ENCODE assay signal across 9 cellular contexts in genomic region chr12:57745485-57745881, GRCh38. TPM values are rescaled to one million over a fixed set of nuclear protein-coding genes. Genes with fewer than 3 reads are reported as not detected.
A peak's percentile ranks its signal among the peaks of the same experiment; 100 is the strongest.
DNase-seq lines count a peak whose midpoint lies in the region; ATAC-seq, FAIRE-seq and TF ChIP-seq lines count a peak whose summit lies in the region.
"Had no signal": no experiment of that assay in that cellular context is flagged by ENCODE, and none has a peak within 500 bp of the region (broad histone marks: within the 10 kb centered on the region; RNA-seq: fewer than 3 reads in every experiment).

No MANE protein-coding gene starts in this region.

- peaks cover 42% of the 10 kb centered on the region for H3K36me3 Mint-ChIP-seq in activated CD4-positive, alpha-beta T cell treated with anti-CD3 and anti-CD28 coated beads, Interleukin-2, amount 10 ng/mL, durations not matched to agents 24 days and 14 days (ENCODE audit: low read depth)
- peaks cover 13% of the 10 kb centered on the region for H3K36me3 Mint-ChIP-seq in activated naive CD8-positive, alpha-beta T cell treated with anti-CD3 and anti-CD28 coated beads, Interleukin-2, amount 10 ng/mL, durations not matched to agents 7 days and 5 days

- peak overlapping the region; percentile 31 for H2AFZ ChIP-seq in keratinocyte (ENCODE audit: control insufficient read depth, low read length)

- peaks cover 16% of the 10 kb centered on the region for H3K4me1 ChIP-seq in keratinocyte (ENCODE audit: control insufficient read depth, extremely low read depth, insufficient read depth, low read length)

- peak overlapping the region; percentile 99 for H3K9ac ChIP-seq in keratinocyte (ENCODE audit: control insufficient read depth, extremely low read depth, insufficient read depth, low read length)

- peak overlapping the region; percentile 94 for H3K4me2 ChIP-seq in keratinocyte (ENCODE audit: control insufficient read depth, extremely low read depth, insufficient read depth, low read depth, low read length)

- no peak for TF ChIP-seq CTCF in keratinocyte (optimal IDR thresholded peaks at IDR 0.05 in 1 of 3, IDR thresholded peaks at IDR 0.05 in 1 of 3, conservative IDR thresholded peaks at IDR 0.05 in 1 of 3; ENCODE audit: extremely low read depth in 1 of 3, insufficient read depth in 2 of 3, low read length in 3 of 3)

- no peaks in the 10 kb centered on the region for H3K27me3 Mint-ChIP-seq in activated CD4-positive, alpha-beta T cell treated with anti-CD3 and anti-CD28 coated beads, Interleukin-2, amount 10 ng/mL, durations not matched to agents 24 days and 14 days
- H3K27me3 Mint-ChIP-seq in activated naive CD8-positive, alpha-beta T cell treated with anti-CD3 and anti-CD28 coated beads, Interleukin-2, amount 10 ng/mL, durations not matched to agents 7 days and 5 days = no peaks in the 10 kb centered on the region

- ATAC-seq in activated naive CD8-positive, alpha-beta T cell treated with anti-CD3 and anti-CD28 coated beads, Interleukin-2, amount 10 ng/mL, durations not matched to agents 7 days and 5 days (ENCODE audit: low read depth) = no peak
- ATAC-seq in HG02798 (IDR thresholded peaks at IDR 0.05; ENCODE audit: poor library complexity, unreplicated experiment) = no peak

- peak overlapping the region; percentile 94 for H3K4me3 Mint-ChIP-seq in activated CD4-positive, alpha-beta T cell treated with anti-CD3 and anti-CD28 coated beads, Interleukin-2, amount 10 ng/mL, durations not matched to agents 24 days and 14 days
- H3K4me3 Mint-ChIP-seq in activated naive CD8-positive, alpha-beta T cell treated with anti-CD3 and anti-CD28 coated beads, Interleukin-2, amount 10 ng/mL, durations not matched to agents 7 days and 5 days = peak overlapping the region; percentile 87

- H3K9me3 ChIP-seq in keratinocyte (ENCODE audit: control insufficient read depth, low read depth, low read length) = no peaks in the 10 kb centered on the region

- H3K4me3 ChIP-seq in keratinocyte (ENCODE audit: control insufficient read depth in 2 of 3, extremely low read depth in 1 of 3, insufficient read depth in 2 of 3, low read depth in 1 of 3, low read length in 3 of 3) = peak overlapping the region; percentile 81 to 99 (median 97)

- H4K20me1 ChIP-seq in keratinocyte (ENCODE audit: control insufficient read depth, extremely low read depth, insufficient read depth, low read length) = no peaks in the 10 kb centered on the region

- H3K27me3 ChIP-seq in keratinocyte (ENCODE audit: control insufficient read depth, extremely low read depth, insufficient read depth, low read length) = peaks cover 5% of the 10 kb centered on the region

- dilution Hi-C loops in keratinocyte (cut with MboI; ENCODE audit: extremely low pct_ligation_motif_present, low sequenced_read_pairs) = loop anchor here (25.0 kb wide), 1 partner anchor 158 kb away; the partner anchor contains the start of gene PIP4K2C

- H3K4me1 Mint-ChIP-seq in activated CD4-positive, alpha-beta T cell treated with anti-CD3 and anti-CD28 coated beads, Interleukin-2, amount 10 ng/mL, durations not matched to agents 24 days and 14 days = peaks cover 47% of the 10 kb centered on the region
- peaks cover 37% of the 10 kb centered on the region for H3K4me1 Mint-ChIP-seq in activated naive CD8-positive, alpha-beta T cell treated with anti-CD3 and anti-CD28 coated beads, Interleukin-2, amount 10 ng/mL, durations not matched to agents 7 days and 5 days

- H3K27ac ChIP-seq in keratinocyte (ENCODE audit: control insufficient read depth, insufficient read depth, low read length) = peak overlapping the region; percentile 98
- H3K27ac ChIP-seq in temporal lobe (ENCODE audit: low read depth, low read length) = peak overlapping the region; percentile 94

- H3K79me2 ChIP-seq in keratinocyte (ENCODE audit: control insufficient read depth, insufficient read depth, low read length) = peaks cover 18% of the 10 kb centered on the region

- no peaks in the 10 kb centered on the region for H3K9me3 Mint-ChIP-seq in activated CD4-positive, alpha-beta T cell treated with anti-CD3 and anti-CD28 coated beads, Interleukin-2, amount 10 ng/mL, durations not matched to agents 24 days and 14 days
- H3K9me3 Mint-ChIP-seq in activated naive CD8-positive, alpha-beta T cell treated with anti-CD3 and anti-CD28 coated beads, Interleukin-2, amount 10 ng/mL, durations not matched to agents 7 days and 5 days = no peaks in the 10 kb centered on the region

- peaks cover 11 to 16% of the 10 kb centered on the region in 2 experiments for H3K36me3 ChIP-seq in keratinocyte (ENCODE audit: control insufficient read depth in 2 of 2, extremely low read depth in 1 of 2, insufficient read depth in 2 of 2, low read length in 2 of 2)

- intact Hi-C loops in activated CD4-positive, alpha-beta T cell treated with anti-CD3 and anti-CD28 coated beads, Interleukin-2, amount 10 ng/mL, durations not matched to agents 24 days and 14 days (cut with micrococcal nuclease) = loop anchor here (2.0 to 10.0 kb wide), 2 partner anchors 113 to 681 kb away; partner anchors contain the start of gene B4GALNT1

- no peak for DNase-seq in activated CD4-positive, alpha-beta T cell treated with anti-CD3 and anti-CD28 coated beads, Interleukin-2, amount 10 ng/mL, durations not matched to agents 24 days and 14 days
- no peak for DNase-seq in activated CD4-positive, alpha-beta T cell treated with anti-CD3 and anti-CD28 coated beads, Interleukin-2, amount 50 U/mL, for 4 hours
- no peak for DNase-seq in activated naive CD8-positive, alpha-beta T cell treated with anti-CD3 and anti-CD28 coated beads, Interleukin-2, amount 10 ng/mL, durations not matched to agents 7 days and 5 days
- DNase-seq in keratinocyte (ENCODE audit: low read depth, low spot score) = no peak
- DNase-seq in NCI-H1436 (lab: John Stamatoyannopoulos, UW) = no peak
- DNase-seq in dermis blood vessel endothelial cell = no peak

- no peak for FAIRE-seq in keratinocyte (lab: Jason Lieb, UNC)
- FAIRE-seq: colon had no signal

- H3K27ac Mint-ChIP-seq in activated CD4-positive, alpha-beta T cell treated with anti-CD3 and anti-CD28 coated beads, Interleukin-2, amount 10 ng/mL, durations not matched to agents 24 days and 14 days = peak overlapping the region; percentile 90
- H3K27ac Mint-ChIP-seq in activated naive CD8-positive, alpha-beta T cell treated with anti-CD3 and anti-CD28 coated beads, Interleukin-2, amount 10 ng/mL, durations not matched to agents 7 days and 5 days = peak overlapping the region; percentile 99

- POLR2A ChIA-PET in activated naive CD8-positive, alpha-beta T cell treated with anti-CD3 and anti-CD28 coated beads, Interleukin-2, amount 10 ng/mL, durations not matched to agents 7 days and 5 days (lab: Charles Lee) = interaction anchor here (0.8 to 1.5 kb wide), 5 partner anchors 8 to 1429 kb away, joined by 3 to 5 read pairs (median 3); partner anchors contain the start of genes CNPY2 and PIP4K2C

- no peaks in the 10 kb centered on the region for H3K9me1 ChIP-seq in keratinocyte (ENCODE audit: control insufficient read depth, extremely low read depth, insufficient read depth, low read length)

RNA-seq across cellular contexts. Expression of gene TSPAN31, which starts 0.6 kb away (rescaled TPM):
- total RNA-seq in activated CD4-positive, alpha-beta T cell treated with anti-CD3 and anti-CD28 coated beads, Interleukin-2, amount 10 ng/mL, durations not matched to agents 24 days and 14 days = 19.2 and 19.4 TPM in 2 replicates
- 10 to 100 TPM; 19.6 to 23.2 TPM for total RNA-seq in activated naive CD8-positive, alpha-beta T cell treated with anti-CD3 and anti-CD28 coated beads, Interleukin-2, amount 10 ng/mL, durations not matched to agents 7 days and 5 days
- polyA plus RNA-seq in keratinocyte = 37.4 to 47.7 TPM (median 40.6 TPM) in 3 replicates
- 11.4 TPM for polyA plus RNA-seq in keratinocyte (2011; ENCODE audit: low read depth)
- 20.6 and 30.6 TPM in 2 replicates for polyA plus RNA-seq in keratinocyte (2011; cell fraction: cytosol; rRNA removed)
- polyA plus RNA-seq in keratinocyte (2011; cell fraction: nucleus; rRNA removed) = 24.7 and 38.6 TPM in 2 replicates
- polyA plus RNA-seq in keratinocyte (2012; ENCODE audit: low replicate concordance) = 29.2 and 34.1 TPM in 2 replicates
- 31.7 to 47.4 TPM (median 40.0 TPM) in 3 replicates for polyA minus RNA-seq in keratinocyte
- 26.3 TPM for polyA minus RNA-seq in keratinocyte (2011; cell fraction: cytosol; rRNA and poly(A)+ RNA removed)
- polyA minus RNA-seq in keratinocyte (2011; cell fraction: nucleus; rRNA and poly(A)+ RNA removed) = 14.8 and 23.6 TPM in 2 replicates
- total RNA-seq in temporal lobe = 26.6 TPM
- total RNA-seq in dermis blood vessel endothelial cell = 29.7 and 72.0 TPM in 2 replicates

RNA-seq across cellular contexts. Expression of gene CDK4, which starts 6.6 kb away (rescaled TPM):
- 240 and 248 TPM in 2 replicates for total RNA-seq in activated CD4-positive, alpha-beta T cell treated with anti-CD3 and anti-CD28 coated beads, Interleukin-2, amount 10 ng/mL, durations not matched to agents 24 days and 14 days
- total RNA-seq in activated naive CD8-positive, alpha-beta T cell treated with anti-CD3 and anti-CD28 coated beads, Interleukin-2, amount 10 ng/mL, durations not matched to agents 7 days and 5 days = 100 to 1,000 TPM in 1 of 2 experiments, 10 to 100 TPM in 1; 98.4 to 100 TPM
- 146 to 176 TPM (median 153 TPM) in 3 replicates for polyA plus RNA-seq in keratinocyte
- polyA plus RNA-seq in keratinocyte (2011; ENCODE audit: low read depth) = 45.4 TPM
- 120 and 126 TPM in 2 replicates for polyA plus RNA-seq in keratinocyte (2011; cell fraction: cytosol; rRNA removed)
- polyA plus RNA-seq in keratinocyte (2011; cell fraction: nucleus; rRNA removed) = 61.6 and 74.2 TPM in 2 replicates
- polyA plus RNA-seq in keratinocyte (2012; ENCODE audit: low replicate concordance) = 67.0 and 79.0 TPM in 2 replicates
- polyA minus RNA-seq in keratinocyte = 92.1 to 131 TPM (median 124 TPM) in 3 replicates
- 107 TPM for polyA minus RNA-seq in keratinocyte (2011; cell fraction: cytosol; rRNA and poly(A)+ RNA removed)
- 22.1 and 23.2 TPM in 2 replicates for polyA minus RNA-seq in keratinocyte (2011; cell fraction: nucleus; rRNA and poly(A)+ RNA removed)
- total RNA-seq in temporal lobe (47.7 TPM), dermis blood vessel endothelial cell (147 and 154 TPM in 2 replicates)

RNA-seq across cellular contexts. Expression of gene AGAP2, which starts 6.9 kb away (rescaled TPM):
- 27.1 and 28.2 TPM in 2 replicates for total RNA-seq in activated CD4-positive, alpha-beta T cell treated with anti-CD3 and anti-CD28 coated beads, Interleukin-2, amount 10 ng/mL, durations not matched to agents 24 days and 14 days
- total RNA-seq in activated naive CD8-positive, alpha-beta T cell treated with anti-CD3 and anti-CD28 coated beads, Interleukin-2, amount 10 ng/mL, durations not matched to agents 7 days and 5 days = 10 to 100 TPM; 68.3 to 71.6 TPM
- 0.13 to 0.18 TPM (median 0.15 TPM) in 3 replicates for polyA plus RNA-seq in keratinocyte
- polyA plus RNA-seq in keratinocyte (2011; ENCODE audit: low read depth) = not detected
- 0.14 and 0.29 TPM in 2 replicates for polyA plus RNA-seq in keratinocyte (2011; cell fraction: cytosol; rRNA removed)
- polyA plus RNA-seq in keratinocyte (2011; cell fraction: nucleus; rRNA removed) = 0.14 and 0.28 TPM in 2 replicates
- polyA plus RNA-seq in keratinocyte (2012; ENCODE audit: low replicate concordance) = 0.10 and 0.32 TPM in 2 replicates
- 0.07 to 0.59 TPM (median 0.42 TPM) in 3 replicates for polyA minus RNA-seq in keratinocyte
- polyA minus RNA-seq in keratinocyte (2011; cell fraction: cytosol; rRNA and poly(A)+ RNA removed) = not detected
- polyA minus RNA-seq in keratinocyte (2011; cell fraction: nucleus; rRNA and poly(A)+ RNA removed) = 0.16 and 0.53 TPM in 2 replicates
- total RNA-seq in temporal lobe (40.6 TPM), dermis blood vessel endothelial cell (under 0.01 and 0.19 TPM in 2 replicates)

RNA-seq across cellular contexts. Expression of gene MARCHF9, which starts 9.4 kb away (rescaled TPM):
- total RNA-seq in activated CD4-positive, alpha-beta T cell treated with anti-CD3 and anti-CD28 coated beads, Interleukin-2, amount 10 ng/mL, durations not matched to agents 24 days and 14 days = 21.6 and 22.7 TPM in 2 replicates
- total RNA-seq in activated naive CD8-positive, alpha-beta T cell treated with anti-CD3 and anti-CD28 coated beads, Interleukin-2, amount 10 ng/mL, durations not matched to agents 7 days and 5 days = 10 to 100 TPM; 37.1 to 38.3 TPM
- polyA plus RNA-seq in keratinocyte = 10.9 to 17.0 TPM (median 12.4 TPM) in 3 replicates
- 4.9 TPM for polyA plus RNA-seq in keratinocyte (2011; ENCODE audit: low read depth)
- polyA plus RNA-seq in keratinocyte (2011; cell fraction: cytosol; rRNA removed) = 9.6 and 13.5 TPM in 2 replicates
- 16.9 and 17.9 TPM in 2 replicates for polyA plus RNA-seq in keratinocyte (2011; cell fraction: nucleus; rRNA removed)
- 13.6 and 14.4 TPM in 2 replicates for polyA plus RNA-seq in keratinocyte (2012; ENCODE audit: low replicate concordance)
- 13.7 to 27.7 TPM (median 18.3 TPM) in 3 replicates for polyA minus RNA-seq in keratinocyte
- 20.9 TPM for polyA minus RNA-seq in keratinocyte (2011; cell fraction: cytosol; rRNA and poly(A)+ RNA removed)
- polyA minus RNA-seq in keratinocyte (2011; cell fraction: nucleus; rRNA and poly(A)+ RNA removed) = 4.5 and 8.8 TPM in 2 replicates
- 12.3 TPM for total RNA-seq in temporal lobe
- 3.4 and 4.1 TPM in 2 replicates for total RNA-seq in dermis blood vessel endothelial cell

RNA-seq across cellular contexts. Expression of gene CYP27B1, which starts 21.4 kb away (rescaled TPM):
- 12.3 and 12.7 TPM in 2 replicates for total RNA-seq in activated CD4-positive, alpha-beta T cell treated with anti-CD3 and anti-CD28 coated beads, Interleukin-2, amount 10 ng/mL, durations not matched to agents 24 days and 14 days
- 1 to 10 TPM; 2.4 to 2.6 TPM for total RNA-seq in activated naive CD8-positive, alpha-beta T cell treated with anti-CD3 and anti-CD28 coated beads, Interleukin-2, amount 10 ng/mL, durations not matched to agents 7 days and 5 days
- polyA plus RNA-seq in keratinocyte = 19.0 to 40.5 TPM (median 33.6 TPM) in 3 replicates
- 2.2 TPM for polyA plus RNA-seq in keratinocyte (2011; ENCODE audit: low read depth)
- 19.7 and 19.8 TPM in 2 replicates for polyA plus RNA-seq in keratinocyte (2011; cell fraction: cytosol; rRNA removed)
- 43.4 and 50.3 TPM in 2 replicates for polyA plus RNA-seq in keratinocyte (2011; cell fraction: nucleus; rRNA removed)
- 5.4 and 33.7 TPM in 2 replicates for polyA plus RNA-seq in keratinocyte (2012; ENCODE audit: low replicate concordance)
- 14.0 to 33.1 TPM (median 26.7 TPM) in 3 replicates for polyA minus RNA-seq in keratinocyte
- 30.1 TPM for polyA minus RNA-seq in keratinocyte (2011; cell fraction: cytosol; rRNA and poly(A)+ RNA removed)
- polyA minus RNA-seq in keratinocyte (2011; cell fraction: nucleus; rRNA and poly(A)+ RNA removed) = 13.7 and 14.6 TPM in 2 replicates
- total RNA-seq in temporal lobe = 0.25 TPM
- 0.17 and 0.47 TPM in 2 replicates for total RNA-seq in dermis blood vessel endothelial cell

Comparison
In these comparisons a context has a peak if more than half of its experiments do, and no peak if none do; other contexts are left out.
1. RNA of gene AGAP2, which starts 6.9 kb away (total RNA-seq): 68.3 to 71.6 TPM in activated naive CD8-positive, alpha-beta T cell treated with anti-CD3 and anti-CD28 coated beads, Interleukin-2, amount 10 ng/mL, durations not matched to agents 7 days and 5 days, 40.6 TPM in temporal lobe (single experiment) and 27.1 to 28.2 TPM in activated CD4-positive, alpha-beta T cell treated with anti-CD3 and anti-CD28 coated beads, Interleukin-2, amount 10 ng/mL, durations not matched to agents 24 days and 14 days; under 0.01 to 0.19 TPM in dermis blood vessel endothelial cell; every median in the first group is over 10 times any median in the second.